Comparison of ENCODE assay signal across 8 cellular contexts in genomic region chr7:21365866-21366624, GRCh38.
A peak's percentile ranks its signal among the peaks of the same experiment; 100 is the strongest.
DNase-seq lines count a peak whose midpoint lies in the region; ATAC-seq and TF ChIP-seq lines count a peak whose summit lies in the region.

No MANE protein-coding gene starts in this region.

- POLR2A ChIA-PET in activated naive CD8-positive, alpha-beta T cell treated with anti-CD3 and anti-CD28 coated beads, Interleukin-2, amount 10 ng/mL, durations not matched to agents 7 days and 5 days (lab: Charles Lee) = interaction anchor here (1.5 kb wide), 1 partner anchor 13 kb away, joined by 3 read pairs; no protein-coding TSS in a partner anchor

- H3K36me3 ChIP-seq in brain microvascular endothelial cell (replicated peaks) (no peaks in the 10 kb centered on the region), smooth muscle cell (ENCODE audit: low read depth) (no peaks in the 10 kb centered on the region)

- H3K9ac ChIP-seq in smooth muscle cell (ENCODE audit: low read depth) = no peak overlapping the region

- WGBS in smooth muscle cell (ENCODE audit: low lambda C conversion rate) = 79% methylated on average over 6 of the region's 6 CpGs

- H3K27me3 Mint-ChIP-seq in activated naive CD8-positive, alpha-beta T cell treated with anti-CD3 and anti-CD28 coated beads, Interleukin-2, amount 10 ng/mL, durations not matched to agents 7 days and 5 days = no peaks in the 10 kb centered on the region
- no peaks in the 10 kb centered on the region for H3K27me3 Mint-ChIP-seq in activated naive CD8-positive, alpha-beta T cell treated with anti-CD3 and anti-CD28 coated beads, Interleukin-2, amount 50 U/mL, for 24 hours

- no peak for DNase-seq in activated naive CD8-positive, alpha-beta T cell treated with anti-CD3 and anti-CD28 coated beads, Interleukin-2, amount 10 ng/mL, durations not matched to agents 7 days and 5 days
- no peak for DNase-seq in activated naive CD8-positive, alpha-beta T cell treated with anti-CD3 and anti-CD28 coated beads, Interleukin-2, amount 50 U/mL, for 24 hours
- DNase-seq in NCI-H345 treated with DMSO at 0.1 percent for 48 hours (lab: John Stamatoyannopoulos, UW; ENCODE audit: unreplicated experiment) (peak; percentile 48), brain microvascular endothelial cell (peak; percentile 25), smooth muscle cell (lab: John Stamatoyannopoulos, UW; ENCODE audit: unreplicated experiment) (no peak), mucosa of gallbladder (ENCODE audit: low spot score) (no peak), occipital lobe (lab: John Stamatoyannopoulos, UW) (no peak)

- H3K36me3 Mint-ChIP-seq in activated naive CD8-positive, alpha-beta T cell treated with anti-CD3 and anti-CD28 coated beads, Interleukin-2, amount 10 ng/mL, durations not matched to agents 7 days and 5 days = peaks cover 28% of the 10 kb centered on the region
- H3K36me3 Mint-ChIP-seq in activated naive CD8-positive, alpha-beta T cell treated with anti-CD3 and anti-CD28 coated beads, Interleukin-2, amount 50 U/mL, for 24 hours (ENCODE audit: low read depth) = no peaks in the 10 kb centered on the region

- peaks cover under 1% of the 10 kb centered on the region for H3K4me1 ChIP-seq in smooth muscle cell (ENCODE audit: low read depth)

- no peak overlapping the region for H3K4me2 ChIP-seq in smooth muscle cell

- no peaks in the 10 kb centered on the region for H3K9me3 ChIP-seq in smooth muscle cell (replicated peaks; ENCODE audit: low read depth)

- H3K4me3 ChIP-seq in brain microvascular endothelial cell (ENCODE audit: low read depth, low read length) = no peak overlapping the region
- no peak overlapping the region for H3K4me3 ChIP-seq in smooth muscle cell

- no peaks in the 10 kb centered on the region for H3K79me2 ChIP-seq in smooth muscle cell (ENCODE audit: low read depth)

- no peak for ATAC-seq in activated naive CD8-positive, alpha-beta T cell treated with anti-CD3 and anti-CD28 coated beads, Interleukin-2, amount 10 ng/mL, durations not matched to agents 7 days and 5 days (ENCODE audit: low read depth)
- ATAC-seq in activated naive CD8-positive, alpha-beta T cell treated with anti-CD3 and anti-CD28 coated beads, Interleukin-2, amount 50 U/mL, for 24 hours = no peak
- ATAC-seq in GM19467 (IDR thresholded peaks at IDR 0.05; ENCODE audit: unreplicated experiment) = no peak

- no peak overlapping the region for H3K27ac Mint-ChIP-seq in activated naive CD8-positive, alpha-beta T cell treated with anti-CD3 and anti-CD28 coated beads, Interleukin-2, amount 10 ng/mL, durations not matched to agents 7 days and 5 days
- no peak overlapping the region for H3K27ac Mint-ChIP-seq in activated naive CD8-positive, alpha-beta T cell treated with anti-CD3 and anti-CD28 coated beads, Interleukin-2, amount 50 U/mL, for 24 hours

- no peaks in the 10 kb centered on the region for H4K20me1 ChIP-seq in smooth muscle cell (ENCODE audit: low read depth)

- no peak overlapping the region for H3K27ac ChIP-seq in brain microvascular endothelial cell
- no peak overlapping the region for H3K27ac ChIP-seq in smooth muscle cell (ENCODE audit: low read depth)

- no peaks in the 10 kb centered on the region for H3F3A ChIP-seq in smooth muscle cell (ENCODE audit: low read depth)

- H3K4me3 Mint-ChIP-seq in activated naive CD8-positive, alpha-beta T cell treated with anti-CD3 and anti-CD28 coated beads, Interleukin-2, amount 10 ng/mL, durations not matched to agents 7 days and 5 days = peak overlapping the region; percentile 15
- no peak overlapping the region for H3K4me3 Mint-ChIP-seq in activated naive CD8-positive, alpha-beta T cell treated with anti-CD3 and anti-CD28 coated beads, Interleukin-2, amount 50 U/mL, for 24 hours

- H2AFZ ChIP-seq in smooth muscle cell (ENCODE audit: low read depth) = no peak overlapping the region

- TF ChIP-seq CTCF in brain microvascular endothelial cell (IDR thresholded peaks at IDR 0.05; ENCODE audit: low read depth, low read length, missing control alignments) (no peak), smooth muscle cell (IDR thresholded peaks at IDR 0.05; ENCODE audit: borderline replicate concordance, insufficient read depth, poor library complexity, severe bottlenecking) (no peak)

- in situ Hi-C loops in brain microvascular endothelial cell (cut with HindIII; ENCODE audit: low pct_ligation_motif_present, low sequenced_read_pairs) = no loop called here

- H3K9me3 Mint-ChIP-seq in activated naive CD8-positive, alpha-beta T cell treated with anti-CD3 and anti-CD28 coated beads, Interleukin-2, amount 10 ng/mL, durations not matched to agents 7 days and 5 days = peaks cover 13% of the 10 kb centered on the region
- peaks cover 4% of the 10 kb centered on the region for H3K9me3 Mint-ChIP-seq in activated naive CD8-positive, alpha-beta T cell treated with anti-CD3 and anti-CD28 coated beads, Interleukin-2, amount 50 U/mL, for 24 hours

- H3K27me3 ChIP-seq in brain microvascular endothelial cell (replicated peaks) (no peaks in the 10 kb centered on the region), smooth muscle cell (ENCODE audit: low read depth) (no peaks in the 10 kb centered on the region)

- peaks cover 33% of the 10 kb centered on the region for H3K4me1 Mint-ChIP-seq in activated naive CD8-positive, alpha-beta T cell treated with anti-CD3 and anti-CD28 coated beads, Interleukin-2, amount 10 ng/mL, durations not matched to agents 7 days and 5 days
- peaks cover 41% of the 10 kb centered on the region for H3K4me1 Mint-ChIP-seq in activated naive CD8-positive, alpha-beta T cell treated with anti-CD3 and anti-CD28 coated beads, Interleukin-2, amount 50 U/mL, for 24 hours

Comparison
In these comparisons a context has a peak if more than half of its experiments do, and no peak if none do; other contexts are left out.
1. DNase-seq: peak in NCI-H345 treated with DMSO at 0.1 percent for 48 hours (single experiment) and brain microvascular endothelial cell (single experiment); none in activated naive CD8-positive, alpha-beta T cell treated with anti-CD3 and anti-CD28 coated beads, Interleukin-2, amount 10 ng/mL, durations not matched to agents 7 days and 5 days (single experiment), activated naive CD8-positive, alpha-beta T cell treated with anti-CD3 and anti-CD28 coated beads, Interleukin-2, amount 50 U/mL, for 24 hours (single experiment), smooth muscle cell (single experiment), mucosa of gallbladder (single experiment) and occipital lobe (single experiment).